Comparison of ENCODE assay signal across 8 cellular contexts in genomic region chrX:49043220-49043986, GRCh38. TPM values are rescaled to one million over a fixed set of nuclear protein-coding genes. Genes with fewer than 3 reads are reported as not detected.
DNase-seq lines count a peak whose midpoint lies in the region; ATAC-seq and TF ChIP-seq lines count a peak whose summit lies in the region.

TSS of gene TFE3 (minus strand) at chrX:49043357. CDS start at chrX:49043226, 131 bp downstream.

- 0 out of 2 replicates have a peak, but pooled peaks have one; percentile 10 for TF ChIP-seq EP300 in Ishikawa (IDR thresholded peaks at IDR 0.05; ENCODE audit: borderline replicate concordance)

- DNase-seq in DMS114 treated with DMSO at 0.1 percent for 48 hours (lab: John Stamatoyannopoulos, UW; ENCODE audit: unreplicated experiment) (peak; percentile 96), OCI-M2 (lab: John Stamatoyannopoulos, UW; ENCODE audit: unreplicated experiment) (peak; percentile 96), activated T-cell treated with anti-CD3 and anti-CD28 coated beads for 4 hours (peak; percentile 89), epidermal melanocyte (ENCODE audit: insufficient read length, low spot score) (peak; percentile 83)
- DNase-seq in stimulated activated CD8-positive, alpha-beta memory T cell treated with anti-CD3 and anti-CD28 coated beads, Interleukin-4, amount 100 ng/mL, for 1 hour (ENCODE audit: low read depth in 2 of 2, low spot score in 1 of 2), result peak; percentile 77 to 89

- peak; percentile 86 for ATAC-seq in GM21576 (IDR thresholded peaks at IDR 0.05; ENCODE audit: unreplicated experiment)

- no peaks in the 10 kb centered on the region for H3K27me3 ChIP-seq in mononuclear cell (ENCODE audit: insufficient read depth, low read length)

- peak; percentile 73 for TF ChIP-seq RAD21 in Ishikawa (IDR thresholded peaks at IDR 0.05; ENCODE audit: low read depth)

- no peaks in the 10 kb centered on the region for H3K9me3 ChIP-seq in mononuclear cell (ENCODE audit: low read depth, low read length)

- H3K4me1 ChIP-seq in mononuclear cell (ENCODE audit: insufficient read depth, low read length), result peaks cover 44% of the 10 kb centered on the region

- H3K4me3 ChIP-seq in mononuclear cell (ENCODE audit: low read length), result peak within 1 kb of the TSS; percentile 64

TF ChIP-seq in Ishikawa, 13 proteins besides CTCF, POLR2A, EP300 and RAD21:
- TF ChIP-seq ZBTB7A (IDR thresholded peaks at IDR 0.05; ENCODE audit: low read depth) (no peak), CEBPB (IDR thresholded peaks at IDR 0.05) (no peak), YY1 (IDR thresholded peaks at IDR 0.05; ENCODE audit: low read depth) (no peak), CREB1 (IDR thresholded peaks at IDR 0.05; ENCODE audit: low read depth) (no peak; the same call in 1 of the 2 replicates), FOXM1 (IDR thresholded peaks at IDR 0.05; ENCODE audit: borderline replicate concordance, low read depth) (no peak), NFIC (IDR thresholded peaks at IDR 0.05) (no peak), MAX (IDR thresholded peaks at IDR 0.05) (peak; percentile 25; the same call in 1 of the 2 replicates), TEAD4 (IDR thresholded peaks at IDR 0.05) (no peak), TAF1 (IDR thresholded peaks at IDR 0.05; ENCODE audit: low read depth) (peak; percentile 37; the same call in 1 of the 2 replicates), TCF12 (IDR thresholded peaks at IDR 0.05; ENCODE audit: low read depth) (no peak), USF1 (IDR thresholded peaks at IDR 0.05) (no peak), EGR1 (IDR thresholded peaks at IDR 0.05) (peak; percentile 55; the same call in 1 of the 2 replicates)
- TF ChIP-seq, protein P1, sequence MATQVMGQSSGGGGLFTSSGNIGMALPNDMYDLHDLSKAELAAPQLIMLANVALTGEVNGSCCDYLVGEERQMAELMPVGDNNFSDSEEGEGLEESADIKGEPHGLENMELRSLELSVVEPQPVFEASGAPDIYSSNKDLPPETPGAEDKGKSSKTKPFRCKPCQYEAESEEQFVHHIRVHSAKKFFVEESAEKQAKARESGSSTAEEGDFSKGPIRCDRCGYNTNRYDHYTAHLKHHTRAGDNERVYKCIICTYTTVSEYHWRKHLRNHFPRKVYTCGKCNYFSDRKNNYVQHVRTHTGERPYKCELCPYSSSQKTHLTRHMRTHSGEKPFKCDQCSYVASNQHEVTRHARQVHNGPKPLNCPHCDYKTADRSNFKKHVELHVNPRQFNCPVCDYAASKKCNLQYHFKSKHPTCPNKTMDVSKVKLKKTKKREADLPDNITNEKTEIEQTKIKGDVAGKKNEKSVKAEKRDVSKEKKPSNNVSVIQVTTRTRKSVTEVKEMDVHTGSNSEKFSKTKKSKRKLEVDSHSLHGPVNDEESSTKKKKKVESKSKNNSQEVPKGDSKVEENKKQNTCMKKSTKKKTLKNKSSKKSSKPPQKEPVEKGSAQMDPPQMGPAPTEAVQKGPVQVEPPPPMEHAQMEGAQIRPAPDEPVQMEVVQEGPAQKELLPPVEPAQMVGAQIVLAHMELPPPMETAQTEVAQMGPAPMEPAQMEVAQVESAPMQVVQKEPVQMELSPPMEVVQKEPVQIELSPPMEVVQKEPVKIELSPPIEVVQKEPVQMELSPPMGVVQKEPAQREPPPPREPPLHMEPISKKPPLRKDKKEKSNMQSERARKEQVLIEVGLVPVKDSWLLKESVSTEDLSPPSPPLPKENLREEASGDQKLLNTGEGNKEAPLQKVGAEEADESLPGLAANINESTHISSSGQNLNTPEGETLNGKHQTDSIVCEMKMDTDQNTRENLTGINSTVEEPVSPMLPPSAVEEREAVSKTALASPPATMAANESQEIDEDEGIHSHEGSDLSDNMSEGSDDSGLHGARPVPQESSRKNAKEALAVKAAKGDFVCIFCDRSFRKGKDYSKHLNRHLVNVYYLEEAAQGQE (IDR thresholded peaks at IDR 0.05; ENCODE audit: low read depth), result no peak

RNA-seq across cellular contexts. Expression of gene TFE3, which starts in this region (rescaled TPM):
- 29.3 TPM for total RNA-seq in mononuclear cell

Comparison
In these comparisons a context has a peak if more than half of its experiments do, and no peak if none do; other contexts are left out.
1. Peak in every context shown above with its lines: DNase-seq, ATAC-seq and H3K4me3 ChIP-seq.